In genomic region chr5:37839441-37840035, GRCh38 we compare ENCODE assay signal across 8 cellular contexts. TPM values are rescaled to one million over a fixed set of nuclear protein-coding genes. Genes with fewer than 3 reads are reported as not detected.
DNase-seq lines count a peak whose midpoint lies in the region.

No MANE protein-coding gene starts in this region.

- in situ Hi-C loops in SK-MEL-5 (cut with HindIII; ENCODE audit: low pct_unique_long_range_greater_than_20kb, low sequenced_read_pairs), result no loop called here

- intact Hi-C loops in posterior cingulate gyrus (cut with DNase I), result no loop called here

- DNase-seq in stimulated activated CD4-positive, alpha-beta T cell treated with anti-CD3 and anti-CD28 coated beads, Interleukin-15, amount 100 ng/mL, for 24 hours, result peak; percentile 37
- DNase-seq in stimulated activated CD4-positive, alpha-beta T cell treated with anti-CD3 and anti-CD28 coated beads, Interleukin-4, amount 100 ng/mL, for 24 hours, result no peak
- DNase-seq in SK-MEL-5 (ENCODE audit: low read depth, low spot score) (peak; percentile 75), globus pallidus (ENCODE audit: low spot score) (peak; percentile 55), posterior cingulate gyrus (peak in 9 of 10 donors; percentile 25 to 91 (median 57)), NOMO-1 treated with DMSO at 0.1 percent for 48 hours (lab: John Stamatoyannopoulos, UW; ENCODE audit: unreplicated experiment) (no peak), inferior parietal cortex (ENCODE audit: extremely low spot score) (no peak), ureter (ENCODE audit: low spot score) (no peak)

RNA-seq across cellular contexts. Expression of gene GDNF, which starts 0.3 kb away (rescaled TPM):
- total RNA-seq in SK-MEL-5 (2014; rRNA removed; shearing (Covaris generic)), result 1.1 TPM in 2 replicates
- polyA plus RNA-seq in SK-MEL-5 (2015; cell fraction: cytosol; rRNA removed), result 6.2 and 7.3 TPM in 2 replicates
- polyA plus RNA-seq in SK-MEL-5 (2015; cell fraction: nucleus; rRNA removed), result 4.6 and 6.2 TPM in 2 replicates
- total RNA-seq in ureter, result not detected

Comparison
In these comparisons a context has a peak if more than half of its experiments do, and no peak if none do; other contexts are left out.
1. DNase-seq: peak in stimulated activated CD4-positive, alpha-beta T cell treated with anti-CD3 and anti-CD28 coated beads, Interleukin-15, amount 100 ng/mL, for 24 hours (single experiment), SK-MEL-5 (single experiment), globus pallidus (single experiment) and posterior cingulate gyrus (9 of 10); none in stimulated activated CD4-positive, alpha-beta T cell treated with anti-CD3 and anti-CD28 coated beads, Interleukin-4, amount 100 ng/mL, for 24 hours (single experiment), NOMO-1 treated with DMSO at 0.1 percent for 48 hours (single experiment), inferior parietal cortex (single experiment) and ureter (single experiment).